ENCODE assay signal across 8 cellular contexts in the genomic region with DNA sequence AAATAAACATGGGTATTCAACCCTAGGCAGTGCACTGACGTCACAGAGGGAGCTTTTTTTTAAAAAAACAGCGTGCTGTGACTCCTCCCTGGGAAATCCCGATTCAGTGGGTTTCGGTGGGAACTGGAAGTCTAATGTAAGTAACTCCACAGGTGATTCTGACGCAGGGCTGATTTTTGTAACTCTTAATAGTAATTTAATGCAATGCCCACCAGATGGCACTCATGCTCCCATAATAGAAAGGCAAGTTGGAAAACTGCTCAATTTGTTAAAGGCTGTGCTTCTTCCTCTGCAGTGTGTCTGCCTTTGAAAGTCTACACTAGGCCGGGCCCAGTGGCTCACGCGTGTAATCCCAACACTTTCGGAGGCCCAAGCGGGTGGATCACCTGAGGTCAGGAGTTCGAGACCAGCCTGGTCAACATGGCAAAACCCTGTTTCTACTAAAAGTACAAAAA. TPM values are rescaled to one million over a fixed set of nuclear protein-coding genes. Genes with fewer than 3 reads are reported as not detected.
A peak's percentile ranks its signal among the peaks of the same experiment; 100 is the strongest.
DNase-seq lines count a peak whose midpoint lies in the region; ATAC-seq and TF ChIP-seq lines count a peak whose summit lies in the region.

No MANE protein-coding gene starts in this region.

- H4K20me1 ChIP-seq in osteoblast (ENCODE audit: insufficient read depth, low read length) = no peaks in the 10 kb centered on the region

- H3K4me3 ChIP-seq in osteoblast (ENCODE audit: insufficient read depth, low read length) (peak overlapping the region; percentile 44), uterus (no peak overlapping the region)

- H3K27ac ChIP-seq in foreskin keratinocyte = no peak overlapping the region
- H3K27ac ChIP-seq in osteoblast (ENCODE audit: low read depth, low read length) = peak overlapping the region; percentile 74
- peak overlapping the region; percentile 41 to 47 for H3K27ac ChIP-seq in uterus

- no peaks in the 10 kb centered on the region for H3K36me3 ChIP-seq in osteoblast (ENCODE audit: insufficient read depth, low read length)
- no peaks in the 10 kb centered on the region for H3K36me3 ChIP-seq in uterus

- ATAC-seq in GM21526 (IDR thresholded peaks at IDR 0.05; ENCODE audit: low FRiP score, unreplicated experiment) (peak; percentile 79), foreskin keratinocyte (peak; percentile 87)

- H3K4me2 ChIP-seq in osteoblast (ENCODE audit: insufficient read depth, low read length) = peak overlapping the region; percentile 72

- H3K9me3 ChIP-seq in osteoblast (ENCODE audit: low read depth, low read length) (no peaks in the 10 kb centered on the region), uterus (no peaks in the 10 kb centered on the region)

- no peaks in the 10 kb centered on the region for H3K27me3 ChIP-seq in foreskin keratinocyte
- no peaks in the 10 kb centered on the region for H3K27me3 ChIP-seq in osteoblast (ENCODE audit: insufficient read depth, low read length)
- H3K27me3 ChIP-seq in uterus = no peaks in the 10 kb centered on the region

- intact Hi-C loops in uterus (cut with DNase I; ENCODE audit: low total_unique reads) = no loop called here

- DNase-seq in DMS79 (lab: John Stamatoyannopoulos, UW) (peak; percentile 11), KG1 (lab: John Stamatoyannopoulos, UW) (peak; percentile 42), RPMI7951 (ENCODE audit: low read depth) (peak; percentile 88), foreskin keratinocyte (peak; percentile 36 to 69), osteoblast (ENCODE audit: insufficient read length, low spot score, missing footprints) (no peak), uterus (peak; percentile 58 to 66)
- DNase-seq in activated T-helper 9 cell treated with anti-CD3 and anti-CD28 coated beads, Interleukin-2, amount 50 U/mL, for 16 hours (ENCODE audit: low read depth) = peak; percentile 21

- H3K79me2 ChIP-seq in osteoblast (ENCODE audit: insufficient read depth, low read length) = no peaks in the 10 kb centered on the region

- TF ChIP-seq POLR2A in uterus (IDR thresholded peaks at IDR 0.05) = no peak

- TF ChIP-seq CTCF in foreskin keratinocyte (conservative IDR thresholded peaks at IDR 0.05) (peak; percentile 75), osteoblast (IDR thresholded peaks at IDR 0.05; ENCODE audit: extremely low read depth, low read depth, low read length) (peak; percentile 58), uterus (IDR thresholded peaks at IDR 0.05) (peak; percentile 57 to 67 (median 66))

- no peak overlapping the region for H2AFZ ChIP-seq in osteoblast (ENCODE audit: low read length)

- H3K4me1 ChIP-seq in foreskin keratinocyte (peaks cover 3% of the 10 kb centered on the region), osteoblast (ENCODE audit: insufficient read depth, low read length) (peaks cover 28% of the 10 kb centered on the region), uterus (no peaks in the 10 kb centered on the region)

RNA-seq across cellular contexts. Expression of gene RSU1, which starts 10.9 kb away (rescaled TPM):
- 151 and 200 TPM in 2 replicates for total RNA-seq in RPMI7951 (2014; rRNA removed; shearing (Covaris generic))
- total RNA-seq in foreskin keratinocyte (70.6 and 72.1 TPM in 2 replicates), osteoblast (94.1 and 100 TPM in 2 replicates), uterus (10 to 100 TPM; 40.5 to 95.4 (median 65.2) TPM)
- polyA plus RNA-seq in foreskin keratinocyte = 62.5 and 73.5 TPM in 2 replicates
